8 cellular contexts compared by ENCODE assay signal in genomic region chr21:34073032-34073748, GRCh38. TPM values are rescaled to one million over a fixed set of nuclear protein-coding genes. Genes with fewer than 3 reads are reported as not detected.
DNase-seq lines count a peak whose midpoint lies in the region; FAIRE-seq and TF ChIP-seq lines count a peak whose summit lies in the region.

TSS of gene MRPS6 (plus strand) at chr21:34073578. CDS start at chr21:34073701, 123 bp downstream.
TSS of gene SLC5A3 (plus strand) at chr21:34073578. CDS start at chr21:34095199, 21,621 bp downstream.

- H3K4me1 Mint-ChIP-seq in activated naive CD4-positive, alpha-beta T cell treated with anti-CD3 and anti-CD28 coated beads for 36 hours (ENCODE audit: low read depth): peaks cover 36% of the 10 kb centered on the region

- peak within 1 kb of the TSS; percentile 86 for H3K27ac Mint-ChIP-seq in activated naive CD4-positive, alpha-beta T cell treated with anti-CD3 and anti-CD28 coated beads for 36 hours

- DNase-seq in H54 (ENCODE audit: insufficient read length, low spot score): peak; percentile 94
- DNase-seq in LoVo (ENCODE audit: low spot score): peak; percentile 90
- DNase-seq in SK-MEL-5 (ENCODE audit: low read depth, low spot score): peak; percentile 75
- DNase-seq in activated naive CD4-positive, alpha-beta T cell treated with anti-CD3 and anti-CD28 coated beads for 36 hours: peak; percentile 69
- DNase-seq in germinal center (ENCODE audit: low spot score): peak; percentile 85

- H3K27ac ChIP-seq in neutrophil: peak within 1 kb of the TSS; percentile 86

- intact Hi-C loops in activated naive CD4-positive, alpha-beta T cell treated with anti-CD3 and anti-CD28 coated beads for 36 hours (cut with micrococcal nuclease): no loop called here

- H3K9me3 Mint-ChIP-seq in activated naive CD4-positive, alpha-beta T cell treated with anti-CD3 and anti-CD28 coated beads for 36 hours: no peaks in the 10 kb centered on the region

- H3K36me3 Mint-ChIP-seq in activated naive CD4-positive, alpha-beta T cell treated with anti-CD3 and anti-CD28 coated beads for 36 hours (ENCODE audit: low read depth): peaks cover 23% of the 10 kb centered on the region

- H3K4me1 ChIP-seq in ES-I3 (ENCODE audit: insufficient read depth, low read length) (peaks cover 12% of the 10 kb centered on the region; the same call in 1 of the 2 replicates), neutrophil (ENCODE audit: control insufficient read depth in 1 of 2, insufficient read depth in 1 of 2, low read depth in 1 of 2, low read length in 1 of 2) (peaks cover 29 to 35% of the 10 kb centered on the region in 2 experiments)

- peak within 1 kb of the TSS; percentile 82 for H3K9ac ChIP-seq in ES-I3 (ENCODE audit: low read depth, low read length)

- TF ChIP-seq POLR2A in H54 (IDR thresholded peaks at IDR 0.05; ENCODE audit: low read depth, low read length): peak; percentile 99

- FAIRE-seq in H54 (lab: Jason Lieb, UNC): no peak

- peak within 1 kb of the TSS; percentile 73 to 81 for H3K4me3 ChIP-seq in neutrophil (ENCODE audit: low read depth in 1 of 2, low read length in 1 of 2)

- H3K27me3 Mint-ChIP-seq in activated naive CD4-positive, alpha-beta T cell treated with anti-CD3 and anti-CD28 coated beads for 36 hours (ENCODE audit: low read depth): no peaks in the 10 kb centered on the region

- H3K4me3 Mint-ChIP-seq in activated naive CD4-positive, alpha-beta T cell treated with anti-CD3 and anti-CD28 coated beads for 36 hours: peak within 1 kb of the TSS; percentile 88

- H3K36me3 ChIP-seq in ES-I3 (ENCODE audit: insufficient read depth, low read length) (no peaks in the 10 kb centered on the region), neutrophil (no peaks in the 10 kb centered on the region)

- TF ChIP-seq CTCF in neutrophil (IDR thresholded peaks at IDR 0.05) (peak; percentile 9), subcutaneous adipose tissue (IDR thresholded peaks at IDR 0.05; ENCODE audit: low read depth) (no peak)

- CTCF ChIA-PET in activated naive CD4-positive, alpha-beta T cell treated with anti-CD3 and anti-CD28 coated beads for 36 hours (lab: Charles Lee): interaction anchor here (0.6 to 1.6 kb wide), 10 partner anchors 8 to 283 kb away, joined by 3 to 4 read pairs (median 3); no protein-coding TSS in a partner anchor

- H3K27me3 ChIP-seq in neutrophil: peaks cover 7% of the 10 kb centered on the region

- H3K9me3 ChIP-seq in ES-I3 (ENCODE audit: control insufficient read depth, insufficient read depth, low read length): no peaks in the 10 kb centered on the region
- H3K9me3 ChIP-seq in neutrophil: no peaks in the 10 kb centered on the region

- in situ Hi-C loops in SK-MEL-5 (cut with HindIII; ENCODE audit: low pct_unique_long_range_greater_than_20kb, low sequenced_read_pairs): no loop called here

RNA-seq across cellular contexts. Expression of gene MRPS6, which starts in this region (rescaled TPM):
- total RNA-seq in SK-MEL-5 (2014; rRNA removed; shearing (Covaris generic)): 6.2 and 12.1 TPM in 2 replicates
- polyA plus RNA-seq in SK-MEL-5 (2015; cell fraction: cytosol; rRNA removed): 22.2 and 31.0 TPM in 2 replicates
- 8.2 and 13.0 TPM in 2 replicates for polyA plus RNA-seq in SK-MEL-5 (2015; cell fraction: nucleus; rRNA removed)
- 10 to 100 TPM; 78.9 to 80.0 TPM for total RNA-seq in activated naive CD4-positive, alpha-beta T cell treated with anti-CD3 and anti-CD28 coated beads for 36 hours
- total RNA-seq in subcutaneous adipose tissue: 10 to 100 TPM; 32.8 to 88.1 (median 68.5) TPM

RNA-seq across cellular contexts. Expression of gene SLC5A3, which starts in this region (rescaled TPM):
- 8.6 and 9.1 TPM in 2 replicates for total RNA-seq in SK-MEL-5 (2014; rRNA removed; shearing (Covaris generic))
- polyA plus RNA-seq in SK-MEL-5 (2015; cell fraction: cytosol; rRNA removed): 4.0 and 5.7 TPM in 2 replicates
- polyA plus RNA-seq in SK-MEL-5 (2015; cell fraction: nucleus; rRNA removed): 29.6 and 35.2 TPM in 2 replicates
- total RNA-seq in activated naive CD4-positive, alpha-beta T cell treated with anti-CD3 and anti-CD28 coated beads for 36 hours: 10 to 100 TPM; 21.2 to 21.7 TPM
- 10 to 100 TPM; 32.8 to 63.4 (median 46.5) TPM for total RNA-seq in subcutaneous adipose tissue

Comparison
In these comparisons a context has a peak if more than half of its experiments do, and no peak if none do; other contexts are left out.
1. Peak in every context shown above with its lines: DNase-seq, H3K4me3 ChIP-seq and H3K27ac ChIP-seq.